Comparison of ENCODE assay signal across 15 cellular contexts in the genomic region with DNA sequence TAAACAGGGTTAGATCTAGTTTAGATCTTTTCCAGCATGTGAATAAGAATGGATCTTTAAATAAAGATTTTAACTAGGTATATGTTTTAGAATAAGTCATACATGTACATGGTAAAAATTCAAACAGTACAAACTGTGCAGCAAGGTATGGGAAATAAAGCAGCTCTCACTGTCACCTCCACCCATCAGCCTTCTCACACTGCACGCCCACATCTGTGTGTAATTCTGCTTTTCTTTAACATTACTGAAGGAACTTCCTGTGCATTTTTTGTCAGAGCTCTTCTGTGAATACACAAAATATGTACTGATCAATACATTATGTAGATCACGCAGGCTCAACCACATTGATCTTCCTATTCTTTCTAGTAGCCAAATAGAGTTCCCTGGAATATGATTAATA. TPM values are rescaled to one million over a fixed set of nuclear protein-coding genes. Genes with fewer than 3 reads are reported as not detected.
DNase-seq lines count a peak whose midpoint lies in the region; ATAC-seq lines count a peak whose summit lies in the region.
"Had no signal": no experiment of that assay in that cellular context is flagged by ENCODE, and none has a peak within 500 bp of the region (broad histone marks: within the 10 kb centered on the region; RNA-seq: fewer than 3 reads in every experiment).

No MANE protein-coding gene starts in this region.

- DNase-seq in activated T-cell treated with anti-CD3 and anti-CD28 coated beads, Interleukin-2, amount 50 U/mL, for 4 hours: no peak
- no peak for DNase-seq in activated T-cell treated with anti-CD3 and anti-CD28 coated beads for 4 hours
- no peak for DNase-seq in activated T-helper 1 cell treated with anti-CD3 and anti-CD28 coated beads, Interleukin-12 subunit alpha, Interleukin-12 subunit beta, Interleukin-2, Interleukin-4 antibody, amounts not matched to agents 30 ng/mL and 10 ng/mL and 1 ng/mL, durations not matched to agents 14 hours and 24 hours and 36 hours (ENCODE audit: low spot score)
- DNase-seq in stimulated activated effector memory CD8-positive, alpha-beta T cell treated with anti-CD3 and anti-CD28 coated beads, Interleukin-12 subunit alpha, Interleukin-12 subunit beta, amount 100 ng/mL, for 72 hours (ENCODE audit: low spot score in 2 of 2): peak in 1 of 2 donors; percentile 55
- no peak for DNase-seq in NCI-H2081 (lab: John Stamatoyannopoulos, UW)
- no peak for DNase-seq in activated CD4-positive, CD25-positive, alpha-beta regulatory T cell (lab: John Stamatoyannopoulos, UW)
- DNase-seq in islet precursor cell: no peak
- DNase-seq: activated gamma-delta T cell; DMS153; effector CD4-positive, alpha-beta T cell; NCI-H1105 had no signal

- H3K27ac Mint-ChIP-seq in IgD-negative memory B cell: peak overlapping the region; percentile 69 to 79 (median 73)
- peak overlapping the region; percentile 90 for H3K27ac Mint-ChIP-seq in activated T-helper 1 cell treated with anti-CD3 and anti-CD28 coated beads, Interleukin-12 subunit alpha, Interleukin-12 subunit beta, Interleukin-2, Interleukin-4 antibody, amounts not matched to agents 30 ng/mL and 10 ng/mL and 1 ng/mL, durations not matched to agents 14 hours and 24 hours and 36 hours
- H3K27ac Mint-ChIP-seq in stimulated activated effector memory CD8-positive, alpha-beta T cell treated with anti-CD3 and anti-CD28 coated beads, Interleukin-12 subunit alpha, Interleukin-12 subunit beta, amount 100 ng/mL, for 72 hours: peak overlapping the region; percentile 97
- H3K27ac Mint-ChIP-seq: neural progenitor cell, WTC11 had no signal

- H3K4me3 Mint-ChIP-seq in activated T-cell treated with anti-CD3 and anti-CD28 coated beads, Interleukin-2, amount 50 U/mL, for 4 hours: peak overlapping the region; percentile 79
- peak overlapping the region; percentile 47 to 89 (median 80) for H3K4me3 Mint-ChIP-seq in IgD-negative memory B cell
- peak overlapping the region; percentile 80 for H3K4me3 Mint-ChIP-seq in activated T-helper 1 cell treated with anti-CD3 and anti-CD28 coated beads, Interleukin-12 subunit alpha, Interleukin-12 subunit beta, Interleukin-2, Interleukin-4 antibody, amounts not matched to agents 30 ng/mL and 10 ng/mL and 1 ng/mL, durations not matched to agents 14 hours and 24 hours and 36 hours
- H3K4me3 Mint-ChIP-seq in stimulated activated effector memory CD8-positive, alpha-beta T cell treated with anti-CD3 and anti-CD28 coated beads, Interleukin-12 subunit alpha, Interleukin-12 subunit beta, amount 100 ng/mL, for 72 hours: peak overlapping the region; percentile 88
- H3K4me3 Mint-ChIP-seq: neural progenitor cell, WTC11 had no signal

- intact Hi-C loops in activated T-helper 1 cell treated with anti-CD3 and anti-CD28 coated beads, Interleukin-12 subunit alpha, Interleukin-12 subunit beta, Interleukin-2, Interleukin-4 antibody, amounts not matched to agents 30 ng/mL and 10 ng/mL and 1 ng/mL, durations not matched to agents 14 hours and 24 hours and 36 hours (cut with micrococcal nuclease): loop anchor here (1.0 to 5.0 kb wide), 7 partner anchors 27 to 1001 kb away; a partner anchor contains a TSS

- H3K9me3 Mint-ChIP-seq in activated T-cell treated with anti-CD3 and anti-CD28 coated beads, Interleukin-2, amount 50 U/mL, for 4 hours: no peaks in the 10 kb centered on the region
- H3K9me3 Mint-ChIP-seq in IgD-negative memory B cell: no peaks in the 10 kb centered on the region
- H3K9me3 Mint-ChIP-seq in activated T-helper 1 cell treated with anti-CD3 and anti-CD28 coated beads, Interleukin-12 subunit alpha, Interleukin-12 subunit beta, Interleukin-2, Interleukin-4 antibody, amounts not matched to agents 30 ng/mL and 10 ng/mL and 1 ng/mL, durations not matched to agents 14 hours and 24 hours and 36 hours: no peaks in the 10 kb centered on the region
- no peaks in the 10 kb centered on the region for H3K9me3 Mint-ChIP-seq in stimulated activated effector memory CD8-positive, alpha-beta T cell treated with anti-CD3 and anti-CD28 coated beads, Interleukin-12 subunit alpha, Interleukin-12 subunit beta, amount 100 ng/mL, for 72 hours
- H3K9me3 Mint-ChIP-seq: neural progenitor cell, WTC11 had no signal

- H3K4me1 Mint-ChIP-seq in activated T-cell treated with anti-CD3 and anti-CD28 coated beads, Interleukin-2, amount 50 U/mL, for 4 hours (ENCODE audit: low read depth): peaks cover 83% of the 10 kb centered on the region
- H3K4me1 Mint-ChIP-seq in IgD-negative memory B cell: peaks cover 45 to 58% (median 55%) of the 10 kb centered on the region in 3 donors
- peaks cover 84% of the 10 kb centered on the region for H3K4me1 Mint-ChIP-seq in activated T-helper 1 cell treated with anti-CD3 and anti-CD28 coated beads, Interleukin-12 subunit alpha, Interleukin-12 subunit beta, Interleukin-2, Interleukin-4 antibody, amounts not matched to agents 30 ng/mL and 10 ng/mL and 1 ng/mL, durations not matched to agents 14 hours and 24 hours and 36 hours (ENCODE audit: low read depth)
- peaks cover 61% of the 10 kb centered on the region for H3K4me1 Mint-ChIP-seq in stimulated activated effector memory CD8-positive, alpha-beta T cell treated with anti-CD3 and anti-CD28 coated beads, Interleukin-12 subunit alpha, Interleukin-12 subunit beta, amount 100 ng/mL, for 72 hours

- ATAC-seq in activated T-cell treated with anti-CD3 and anti-CD28 coated beads, Interleukin-2, amount 50 U/mL, for 4 hours: peak in 1 of 2 donors; percentile 26
- ATAC-seq in stimulated activated effector memory CD8-positive, alpha-beta T cell treated with anti-CD3 and anti-CD28 coated beads, Interleukin-12 subunit alpha, Interleukin-12 subunit beta, amount 100 ng/mL, for 72 hours: no peak
- ATAC-seq: sciatic nerve, WTC11 had no signal

- H3K36me3 Mint-ChIP-seq in activated T-cell treated with anti-CD3 and anti-CD28 coated beads, Interleukin-2, amount 50 U/mL, for 4 hours (ENCODE audit: insufficient read depth): peaks cover 21% of the 10 kb centered on the region
- H3K36me3 Mint-ChIP-seq in IgD-negative memory B cell: peaks cover 4% of the 10 kb centered on the region
- peaks cover 36% of the 10 kb centered on the region for H3K36me3 Mint-ChIP-seq in activated T-helper 1 cell treated with anti-CD3 and anti-CD28 coated beads, Interleukin-12 subunit alpha, Interleukin-12 subunit beta, Interleukin-2, Interleukin-4 antibody, amounts not matched to agents 30 ng/mL and 10 ng/mL and 1 ng/mL, durations not matched to agents 14 hours and 24 hours and 36 hours (ENCODE audit: low read depth)
- H3K36me3 Mint-ChIP-seq in stimulated activated effector memory CD8-positive, alpha-beta T cell treated with anti-CD3 and anti-CD28 coated beads, Interleukin-12 subunit alpha, Interleukin-12 subunit beta, amount 100 ng/mL, for 72 hours: peaks cover 77% of the 10 kb centered on the region
- H3K36me3 Mint-ChIP-seq: neural progenitor cell, WTC11 had no signal

- no peaks in the 10 kb centered on the region for H3K27me3 Mint-ChIP-seq in activated T-cell treated with anti-CD3 and anti-CD28 coated beads, Interleukin-2, amount 50 U/mL, for 4 hours (ENCODE audit: low read depth)
- H3K27me3 Mint-ChIP-seq in IgD-negative memory B cell: no peaks in the 10 kb centered on the region
- no peaks in the 10 kb centered on the region for H3K27me3 Mint-ChIP-seq in activated T-helper 1 cell treated with anti-CD3 and anti-CD28 coated beads, Interleukin-12 subunit alpha, Interleukin-12 subunit beta, Interleukin-2, Interleukin-4 antibody, amounts not matched to agents 30 ng/mL and 10 ng/mL and 1 ng/mL, durations not matched to agents 14 hours and 24 hours and 36 hours (ENCODE audit: insufficient read depth)

RNA-seq across cellular contexts. Expression of a gene that starts 3.4 kb away (rescaled TPM):
- 10 to 100 TPM; 31.6 to 45.8 (median 36.9) TPM for total RNA-seq in activated T-cell treated with anti-CD3 and anti-CD28 coated beads, Interleukin-2, amount 50 U/mL, for 4 hours
- polyA plus RNA-seq in IgD-negative memory B cell: 56.1 TPM
- total RNA-seq in activated T-helper 1 cell treated with anti-CD3 and anti-CD28 coated beads, Interleukin-12 subunit alpha, Interleukin-12 subunit beta, Interleukin-2, Interleukin-4 antibody, amounts not matched to agents 30 ng/mL and 10 ng/mL and 1 ng/mL, durations not matched to agents 14 hours and 24 hours and 36 hours: 40.5 and 40.6 TPM in 2 replicates
